ENCODE assay signal across 13 cellular contexts in genomic region chr4:99201687-99202086, GRCh38. TPM values are rescaled to one million over a fixed set of nuclear protein-coding genes. Genes with fewer than 3 reads are reported as not detected.
DNase-seq lines count a peak whose midpoint lies in the region; ATAC-seq, FAIRE-seq and TF ChIP-seq lines count a peak whose summit lies in the region.
"Had no signal": no experiment of that assay in that cellular context is flagged by ENCODE, and none has a peak within 500 bp of the region (broad histone marks: within the 10 kb centered on the region; RNA-seq: fewer than 3 reads in every experiment).

No MANE protein-coding gene starts in this region.

- no peak overlapping the region for H3K4me2 ChIP-seq in HepG2 (ENCODE audit: low read depth, low read length)

- H2AFZ ChIP-seq in HepG2 (ENCODE audit: low read length): no peak overlapping the region

- FAIRE-seq in HepG2 (lab: Jason Lieb, UNC): no peak

- H3K9me3 Mint-ChIP-seq in WTC11: peaks cover 22% of the 10 kb centered on the region
- H3K9me3 Mint-ChIP-seq: activated CD4-positive, alpha-beta memory T cell treated with anti-CD3 and anti-CD28 coated beads, Interleukin-2, amount 10 ng/mL, durations not matched to agents 7 days and 5 days; activated naive CD4-positive, alpha-beta T cell treated with anti-CD3 and anti-CD28 coated beads for 36 hours; T-helper 1 cell treated with Interleukin-12 subunit alpha and Interleukin-12 subunit beta and Interleukin-4 antibody, amounts not matched to agents 30 μg/mL and 1 μg/mL, for 36 hours had no signal

- H3K4me1 ChIP-seq in HepG2 (ENCODE audit: insufficient read depth, low read length): peaks cover 74% of the 10 kb centered on the region
- peaks cover 0 to 30% (median 22%) of the 10 kb centered on the region in 4 donors for H3K4me1 ChIP-seq in tibial nerve

- H3K27me3 Mint-ChIP-seq in WTC11 (ENCODE audit: low read depth): no peaks in the 10 kb centered on the region
- H3K27me3 Mint-ChIP-seq: activated CD4-positive, alpha-beta memory T cell treated with anti-CD3 and anti-CD28 coated beads, Interleukin-2, amount 10 ng/mL, durations not matched to agents 7 days and 5 days had no signal

- no peak overlapping the region for H3K4me3 Mint-ChIP-seq in WTC11
- H3K4me3 Mint-ChIP-seq: activated CD4-positive, alpha-beta memory T cell treated with anti-CD3 and anti-CD28 coated beads, Interleukin-2, amount 10 ng/mL, durations not matched to agents 7 days and 5 days; activated naive CD4-positive, alpha-beta T cell treated with anti-CD3 and anti-CD28 coated beads for 36 hours; T-helper 1 cell treated with Interleukin-12 subunit alpha and Interleukin-12 subunit beta and Interleukin-4 antibody, amounts not matched to agents 30 μg/mL and 1 μg/mL, for 36 hours had no signal

- H3K36me3 Mint-ChIP-seq in WTC11: peaks cover 8% of the 10 kb centered on the region

- 0 out of 2 replicates have a peak, but pooled peaks cover 4% of the 10 kb centered on the region for H3K9me3 ChIP-seq in HepG2 (ENCODE audit: low read length)
- no peaks in the 10 kb centered on the region for H3K9me3 ChIP-seq in tibial nerve

- ATAC-seq in esophagus mucosa (peak; percentile 13), HepG2 (no peak), GM18511 (IDR thresholded peaks at IDR 0.05; ENCODE audit: unreplicated experiment) (no peak), WTC11 (no peak), GM21717 (IDR thresholded peaks at IDR 0.05; ENCODE audit: unreplicated experiment) (no peak)

- TF ChIP-seq CTCF in HepG2 (CRISPR knock-in tag; IDR thresholded peaks at IDR 0.05) (no peak), tibial nerve (IDR thresholded peaks at IDR 0.05) (peak; percentile 9 to 69 (median 35)), WTC11 (IDR thresholded peaks at IDR 0.05) (no peak)

- H3K27ac Mint-ChIP-seq in WTC11: no peak overlapping the region
- H3K27ac Mint-ChIP-seq: activated CD4-positive, alpha-beta memory T cell treated with anti-CD3 and anti-CD28 coated beads, Interleukin-2, amount 10 ng/mL, durations not matched to agents 7 days and 5 days; activated naive CD4-positive, alpha-beta T cell treated with anti-CD3 and anti-CD28 coated beads for 36 hours; T-helper 1 cell treated with Interleukin-12 subunit alpha and Interleukin-12 subunit beta and Interleukin-4 antibody, amounts not matched to agents 30 μg/mL and 1 μg/mL, for 36 hours had no signal

- H3K4me3 ChIP-seq in HepG2 (replicated peaks in 1 of 3; ENCODE audit: insufficient read depth in 1 of 3, low read depth in 2 of 3, low read length in 3 of 3) (no peak overlapping the region), tibial nerve (no peak overlapping the region)

- in situ Hi-C loops in HepG2 (cut with HindIII; ENCODE audit: extremely low pct_ligation_motif_present, low pct_unique_long_range_greater_than_20kb): no loop called here

- no peaks in the 10 kb centered on the region for H3K79me2 ChIP-seq in HepG2 (ENCODE audit: insufficient read depth, low read length)

- no peaks in the 10 kb centered on the region for H4K20me1 ChIP-seq in HepG2 (ENCODE audit: insufficient read depth, low read length)

- CTCF ChIA-PET in HepG2 (lab: Yijun Ruan, JAX; ENCODE audit: low intra/inter-chr PET ratio, low total read pairs): no interaction called here
- CTCF ChIA-PET in WTC11 (lab: Charles Lee): interaction anchor here (1.4 kb wide), 1 partner anchor 204 kb away, joined by 5 read pairs; no protein-coding TSS in a partner anchor

- no peak overlapping the region for H3K9ac ChIP-seq in HepG2 (ENCODE audit: insufficient read depth, low read depth, low read length)

- intact Hi-C loops in HepG2 (cut with micrococcal nuclease; ENCODE audit: unreplicated experiment): no loop called here

- peak overlapping the region; percentile 36 for H3K27ac ChIP-seq in HepG2 (ENCODE audit: extremely low read length, insufficient read depth, low read length)
- H3K27ac ChIP-seq in tibial nerve: peak overlapping the region in 2 of 4 donors; percentile 78 to 85

- no peak for TF ChIP-seq POLR2A in HepG2 (IDR thresholded peaks at IDR 0.05; ENCODE audit: insufficient read depth in 1 of 2, low read depth in 2 of 2, low read length in 2 of 2)
- TF ChIP-seq POLR2A in tibial nerve (IDR thresholded peaks at IDR 0.05): no peak

- 85% methylated on average over 3 of the region's 3 CpGs for WGBS in HepG2 (ENCODE audit: low lambda C conversion rate)
- 21 to 24% methylated on average over 3 of the region's 3 CpGs for WGBS in tibial nerve, 2 donors

- POLR2A ChIA-PET in HepG2 (lab: Yijun Ruan, JAX): no interaction called here
- POLR2A ChIA-PET in WTC11 (lab: Charles Lee): no interaction called here

- H3K36me3 ChIP-seq in HepG2 (replicated peaks in 1 of 2; ENCODE audit: control insufficient read depth in 1 of 2, insufficient read depth in 2 of 2, low read length in 2 of 2) (peaks cover 0 to 17% of the 10 kb centered on the region in 2 experiments; a peak in 4 of 5 replicates), tibial nerve (no peaks in the 10 kb centered on the region)

- DNase-seq in OCI-M1 (lab: John Stamatoyannopoulos, UW) (peak; percentile 9), HepG2 (ENCODE audit: low spot score) (no peak), tibial nerve (ENCODE audit: low spot score in 2 of 2) (no peak), WTC11 (ENCODE audit: low spot score) (no peak), NCI-H1436 (lab: John Stamatoyannopoulos, UW) (no peak)
- DNase-seq: activated CD4-positive, alpha-beta memory T cell treated with anti-CD3 and anti-CD28 coated beads, Interleukin-2, amount 10 ng/mL, durations not matched to agents 7 days and 5 days; activated naive CD4-positive, alpha-beta T cell treated with anti-CD3 and anti-CD28 coated beads for 36 hours had no signal

- TF ChIP-seq RAD21 in HepG2 (CRISPR knock-in tag; IDR thresholded peaks at IDR 0.05): no peak

- BruUV-seq in HepG2 (replicated peaks; lab: Mats Ljungman, UMichigan): no TSS peak

- H3K27me3 ChIP-seq in HepG2 (ENCODE audit: control insufficient read depth in 1 of 2, insufficient read depth in 2 of 2, low read length in 2 of 2): no peaks in the 10 kb centered on the region
- no peaks in the 10 kb centered on the region for H3K27me3 ChIP-seq in tibial nerve

- peaks cover 16% of the 10 kb centered on the region for H3K4me1 Mint-ChIP-seq in WTC11
- H3K4me1 Mint-ChIP-seq: activated CD4-positive, alpha-beta memory T cell treated with anti-CD3 and anti-CD28 coated beads, Interleukin-2, amount 10 ng/mL, durations not matched to agents 7 days and 5 days had no signal

- no peak for TF ChIP-seq EP300 in HepG2 (IDR thresholded peaks at IDR 0.05; ENCODE audit: low read depth in 2 of 2, low read length in 2 of 2)
- no peak for TF ChIP-seq EP300 in HepG2 (CRISPR knock-in tag; IDR thresholded peaks at IDR 0.05; ENCODE audit: borderline replicate concordance)
- TF ChIP-seq EP300 in tibial nerve (IDR thresholded peaks at IDR 0.05): no peak

RNA-seq across cellular contexts. Expression of gene ADH6, which starts 17.4 kb away (rescaled TPM):
- total RNA-seq in esophagus mucosa (not detected), HepG2 (2016; rRNA removed; fragmentation: Illumina TruSeq; extraction: Trizol) (73.9 and 122 TPM in 2 replicates), tibial nerve (not detected), WTC11 (2021) (0.07 TPM in 1 of 3 replicates, not detected in the others)
- 7.7 and 8.5 TPM in 2 replicates for total RNA-seq in HepG2 (2016; cell fraction: cytosol; rRNA removed; fragmentation: Illumina TruSeq; extraction: Trizol; ENCODE audit: low read depth)
- 75.4 and 119 TPM in 2 replicates for total RNA-seq in HepG2 (2016; cell fraction: insoluble cytoplasmic fraction; rRNA removed; fragmentation: Illumina TruSeq; extraction: Trizol)
- total RNA-seq in HepG2 (2016; cell fraction: membrane; rRNA removed; fragmentation: Illumina TruSeq; extraction: Trizol): 19.6 and 20.2 TPM in 2 replicates
- 50.8 and 57.3 TPM in 2 replicates for total RNA-seq in HepG2 (2016; cell fraction: nucleus; rRNA removed; fragmentation: Illumina TruSeq; extraction: Trizol)
- polyA plus RNA-seq in HepG2 (2011; rRNA removed): 37.9 and 39.8 TPM in 2 replicates
- 22.0 and 34.5 TPM in 2 replicates for polyA plus RNA-seq in HepG2 (2011; cell fraction: cytosol; rRNA removed)
- 21.7 and 32.0 TPM in 2 replicates for polyA plus RNA-seq in HepG2 (2011; cell fraction: nucleus; rRNA removed)
- polyA plus RNA-seq in HepG2 (2012): 70.0 and 98.0 TPM in 2 replicates
- polyA plus RNA-seq in HepG2 (2016; cell fraction: cytosol; fragmentation: Illumina TruSeq; extraction: Trizol; ENCODE audit: low read depth): 8.1 and 8.8 TPM in 2 replicates
- 133 and 138 TPM in 2 replicates for polyA plus RNA-seq in HepG2 (2016; cell fraction: insoluble cytoplasmic fraction; fragmentation: Illumina TruSeq; extraction: Trizol; ENCODE audit: low read depth)
- 18.1 and 18.9 TPM in 2 replicates for polyA plus RNA-seq in HepG2 (2016; cell fraction: membrane; fragmentation: Illumina TruSeq; extraction: Trizol; ENCODE audit: low read depth)
- polyA plus RNA-seq in HepG2 (2016; cell fraction: nucleus; fragmentation: Illumina TruSeq; extraction: Trizol; ENCODE audit: insufficient read depth, low read depth): 72.2 and 77.1 TPM in 2 replicates
- polyA minus RNA-seq in HepG2 (2011; rRNA and poly(A)+ RNA removed; ENCODE audit: low replicate concordance): 23.1 TPM in 1 of 2 replicates, not detected in the other
- 35.0 and 36.5 TPM in 2 replicates for polyA minus RNA-seq in HepG2 (2011; cell fraction: cytosol; rRNA and poly(A)+ RNA removed)
- 46.4 and 50.1 TPM in 2 replicates for polyA minus RNA-seq in HepG2 (2011; cell fraction: nucleus; rRNA and poly(A)+ RNA removed)
- total RNA-seq: activated CD4-positive, alpha-beta memory T cell treated with anti-CD3 and anti-CD28 coated beads, Interleukin-2, amount 10 ng/mL, durations not matched to agents 7 days and 5 days; activated naive CD4-positive, alpha-beta T cell treated with anti-CD3 and anti-CD28 coated beads for 36 hours; Daoy had no signal
- polyA plus RNA-seq: neural cell had no signal

RNA-seq across cellular contexts. Expression of gene ADH4, which starts 57.6 kb away (rescaled TPM):
- 0.40 TPM for total RNA-seq in esophagus mucosa
- total RNA-seq in HepG2 (2016; rRNA removed; fragmentation: Illumina TruSeq; extraction: Trizol): 31.1 and 50.3 TPM in 2 replicates
- 6.6 and 7.8 TPM in 2 replicates for total RNA-seq in HepG2 (2016; cell fraction: cytosol; rRNA removed; fragmentation: Illumina TruSeq; extraction: Trizol; ENCODE audit: low read depth)
- 31.9 and 48.4 TPM in 2 replicates for total RNA-seq in HepG2 (2016; cell fraction: insoluble cytoplasmic fraction; rRNA removed; fragmentation: Illumina TruSeq; extraction: Trizol)
- 13.2 and 14.5 TPM in 2 replicates for total RNA-seq in HepG2 (2016; cell fraction: membrane; rRNA removed; fragmentation: Illumina TruSeq; extraction: Trizol)
- 14.8 and 21.7 TPM in 2 replicates for total RNA-seq in HepG2 (2016; cell fraction: nucleus; rRNA removed; fragmentation: Illumina TruSeq; extraction: Trizol)
- 24.3 and 24.5 TPM in 2 replicates for polyA plus RNA-seq in HepG2 (2011; rRNA removed)
- polyA plus RNA-seq in HepG2 (2011; cell fraction: cytosol; rRNA removed): 10.8 and 19.5 TPM in 2 replicates
- 6.5 and 12.0 TPM in 2 replicates for polyA plus RNA-seq in HepG2 (2011; cell fraction: nucleus; rRNA removed)
- polyA plus RNA-seq in HepG2 (2012): 73.7 and 95.1 TPM in 2 replicates
- polyA plus RNA-seq in HepG2 (2016; cell fraction: cytosol; fragmentation: Illumina TruSeq; extraction: Trizol; ENCODE audit: low read depth): 5.1 and 5.7 TPM in 2 replicates
- 41.1 and 43.3 TPM in 2 replicates for polyA plus RNA-seq in HepG2 (2016; cell fraction: insoluble cytoplasmic fraction; fragmentation: Illumina TruSeq; extraction: Trizol; ENCODE audit: low read depth)
- 9.5 and 9.6 TPM in 2 replicates for polyA plus RNA-seq in HepG2 (2016; cell fraction: membrane; fragmentation: Illumina TruSeq; extraction: Trizol; ENCODE audit: low read depth)
- polyA plus RNA-seq in HepG2 (2016; cell fraction: nucleus; fragmentation: Illumina TruSeq; extraction: Trizol; ENCODE audit: insufficient read depth, low read depth): 22.6 and 23.2 TPM in 2 replicates
- polyA minus RNA-seq in HepG2 (2011; rRNA and poly(A)+ RNA removed; ENCODE audit: low replicate concordance): 13.5 TPM in 1 of 2 replicates, not detected in the other
- polyA minus RNA-seq in HepG2 (2011; cell fraction: cytosol; rRNA and poly(A)+ RNA removed): 10.0 and 13.9 TPM in 2 replicates
- 20.1 and 24.9 TPM in 2 replicates for polyA minus RNA-seq in HepG2 (2011; cell fraction: nucleus; rRNA and poly(A)+ RNA removed)
- 1 to 10 TPM in 1 of 4 donors, under 1 TPM in 3; 0.42 to 5.1 (median 0.62) TPM for total RNA-seq in tibial nerve
- total RNA-seq in WTC11 (2021): 0.11 to 0.18 TPM (median 0.16 TPM) in 3 replicates
- total RNA-seq: activated CD4-positive, alpha-beta memory T cell treated with anti-CD3 and anti-CD28 coated beads, Interleukin-2, amount 10 ng/mL, durations not matched to agents 7 days and 5 days; activated naive CD4-positive, alpha-beta T cell treated with anti-CD3 and anti-CD28 coated beads for 36 hours; Daoy had no signal
- polyA plus RNA-seq: neural cell had no signal

Comparison
In these comparisons a context has a peak if more than half of its experiments do, and no peak if none do; other contexts are left out.
1. CTCF ChIP-seq: peak in tibial nerve (5 of 5); none in HepG2 (single experiment) and WTC11 (single experiment).